1 cellular context compared by ENCODE assay signal in the genomic region with DNA sequence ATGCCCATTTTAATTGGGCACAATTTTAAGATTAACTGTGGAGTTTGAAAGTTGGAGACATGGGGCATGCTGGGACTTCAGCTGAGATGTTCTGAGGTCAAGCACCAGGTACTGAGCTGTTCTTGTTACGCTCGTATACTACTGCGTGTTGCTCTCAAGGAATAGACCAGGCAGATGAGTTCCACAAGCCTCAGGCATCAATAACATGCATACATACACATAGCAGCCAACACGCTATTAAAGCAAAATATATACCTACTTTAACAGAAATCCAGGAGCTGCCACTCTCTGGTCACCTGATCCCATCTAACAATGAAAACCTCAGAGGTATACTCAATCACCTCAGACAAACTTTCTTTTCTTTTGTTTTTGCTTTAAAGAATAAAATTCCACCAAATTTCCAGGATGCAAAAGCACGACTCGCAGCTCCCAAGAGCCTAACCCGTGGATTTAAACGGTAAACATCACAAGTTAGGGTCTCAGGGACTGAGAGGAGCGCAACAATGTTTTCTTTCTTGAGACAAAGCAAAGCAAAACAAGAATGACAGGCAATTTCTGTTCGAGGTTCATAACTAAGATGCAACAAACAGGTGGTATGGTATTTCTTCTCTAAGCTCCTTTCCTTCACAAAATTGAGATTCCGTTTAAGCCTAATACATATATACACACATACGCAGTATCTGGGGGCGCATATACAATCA.
TF ChIP-seq lines count a peak whose summit lies in the region.

No MANE protein-coding gene starts in this region.

TF ChIP-seq in H1, 55 proteins besides CTCF, POLR2A, EP300 and RAD21 (continued from another document):
- TF ChIP-seq ASH2L (IDR thresholded peaks at IDR 0.05; ENCODE audit: low read length) (no peak), PHF8 (conservative IDR thresholded peaks at IDR 0.05; ENCODE audit: low read depth, low read length) (no peak), KDM5A (IDR thresholded peaks at IDR 0.05; ENCODE audit: low read length) (no peak), TEAD4 (IDR thresholded peaks at IDR 0.05; ENCODE audit: low read depth, low read length) (no peak), NANOG (IDR thresholded peaks at IDR 0.05; ENCODE audit: insufficient read depth, low read depth, low read length, poor library complexity, severe bottlenecking) (no peak), SIN3A (conservative IDR thresholded peaks at IDR 0.05 in 1 of 2, IDR thresholded peaks at IDR 0.05 in 1 of 2; ENCODE audit: low read depth in 1 of 2, low read length in 2 of 2) (no peak), FOSL1 (IDR thresholded peaks at IDR 0.05; ENCODE audit: insufficient read depth, low read depth, low read length) (no peak), HDAC6 (IDR thresholded peaks at IDR 0.05; ENCODE audit: low read depth, low read length) (no peak)
- TF ChIP-seq, protein P1, sequence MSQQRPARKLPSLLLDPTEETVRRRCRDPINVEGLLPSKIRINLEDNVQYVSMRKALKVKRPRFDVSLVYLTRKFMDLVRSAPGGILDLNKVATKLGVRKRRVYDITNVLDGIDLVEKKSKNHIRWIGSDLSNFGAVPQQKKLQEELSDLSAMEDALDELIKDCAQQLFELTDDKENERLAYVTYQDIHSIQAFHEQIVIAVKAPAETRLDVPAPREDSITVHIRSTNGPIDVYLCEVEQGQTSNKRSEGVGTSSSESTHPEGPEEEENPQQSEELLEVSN (IDR thresholded peaks at IDR 0.05): no peak
- TF ChIP-seq, protein P2, sequence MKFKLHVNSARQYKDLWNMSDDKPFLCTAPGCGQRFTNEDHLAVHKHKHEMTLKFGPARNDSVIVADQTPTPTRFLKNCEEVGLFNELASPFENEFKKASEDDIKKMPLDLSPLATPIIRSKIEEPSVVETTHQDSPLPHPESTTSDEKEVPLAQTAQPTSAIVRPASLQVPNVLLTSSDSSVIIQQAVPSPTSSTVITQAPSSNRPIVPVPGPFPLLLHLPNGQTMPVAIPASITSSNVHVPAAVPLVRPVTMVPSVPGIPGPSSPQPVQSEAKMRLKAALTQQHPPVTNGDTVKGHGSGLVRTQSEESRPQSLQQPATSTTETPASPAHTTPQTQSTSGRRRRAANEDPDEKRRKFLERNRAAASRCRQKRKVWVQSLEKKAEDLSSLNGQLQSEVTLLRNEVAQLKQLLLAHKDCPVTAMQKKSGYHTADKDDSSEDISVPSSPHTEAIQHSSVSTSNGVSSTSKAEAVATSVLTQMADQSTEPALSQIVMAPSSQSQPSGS (IDR thresholded peaks at IDR 0.05; ENCODE audit: low read length): no peak
